In the genomic region with DNA sequence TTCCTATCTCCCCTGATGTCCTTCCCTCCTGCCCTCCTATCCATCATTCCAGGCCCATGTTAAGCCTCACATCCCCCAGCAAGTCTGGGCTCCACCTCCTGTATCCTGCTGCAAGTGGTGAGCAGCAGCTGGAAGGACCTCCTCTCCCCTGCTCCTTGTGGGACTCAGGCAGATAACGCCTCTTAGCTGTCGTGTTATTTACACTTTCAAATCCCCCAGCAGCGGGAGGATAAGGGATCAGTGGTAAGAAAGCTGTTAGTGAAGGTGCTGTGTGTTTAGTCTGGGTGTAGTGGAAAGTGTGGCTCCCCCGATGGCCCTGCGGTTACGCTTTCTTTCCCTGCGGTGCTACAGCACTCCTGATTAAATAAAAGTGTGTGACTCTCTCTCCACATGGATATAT, we compare ENCODE assay signal across 22 cellular contexts.
"Had no signal": no experiment of that assay in that cellular context is flagged by ENCODE, and none has a peak within 500 bp of the region (broad histone marks: within the 10 kb centered on the region; RNA-seq: fewer than 3 reads in every experiment).

No MANE protein-coding gene starts in this region.

- H3K9me3 Mint-ChIP-seq: activated CD4-positive, alpha-beta memory T cell treated with anti-CD3 and anti-CD28 coated beads for 36 hours; activated CD4-positive, alpha-beta T cell treated with anti-CD3 and anti-CD28 coated beads, Interleukin-2, amount 10 ng/mL, durations not matched to agents 7 days and 5 days; activated naive CD4-positive, alpha-beta T cell treated with anti-CD3 and anti-CD28 coated beads for 36 hours; activated T-cell treated with anti-CD3 and anti-CD28 coated beads, Interleukin-2, amount 50 U/mL, for 4 hours; activated T-helper 17 cell treated with anti-CD3 and anti-CD28 coated beads, Interleukin-2, amount 50 U/mL, for 72 hours; brain; central memory CD8-positive, alpha-beta T cell; T-helper 1 cell treated with Interleukin-12 subunit alpha and Interleukin-12 subunit beta and Interleukin-4 antibody, amounts not matched to agents 30 μg/mL and 1 μg/mL, for 36 hours; WTC11 had no signal

- H3K36me3 Mint-ChIP-seq: activated CD4-positive, alpha-beta memory T cell treated with anti-CD3 and anti-CD28 coated beads for 36 hours; activated naive CD8-positive, alpha-beta T cell; brain; WTC11 had no signal

- H3K27ac Mint-ChIP-seq: activated CD4-positive, alpha-beta memory T cell treated with anti-CD3 and anti-CD28 coated beads for 36 hours; activated CD4-positive, alpha-beta T cell treated with anti-CD3 and anti-CD28 coated beads, Interleukin-2, amount 10 ng/mL, durations not matched to agents 7 days and 5 days; activated naive CD4-positive, alpha-beta T cell treated with anti-CD3 and anti-CD28 coated beads for 36 hours; activated naive CD8-positive, alpha-beta T cell; activated T-helper 17 cell treated with anti-CD3 and anti-CD28 coated beads, Interleukin-2, amount 50 U/mL, for 72 hours; T-helper 1 cell treated with Interleukin-12 subunit alpha and Interleukin-12 subunit beta and Interleukin-4 antibody, amounts not matched to agents 30 μg/mL and 1 μg/mL, for 36 hours; WTC11 had no signal

- H3K4me3 Mint-ChIP-seq: activated CD4-positive, alpha-beta memory T cell treated with anti-CD3 and anti-CD28 coated beads for 36 hours; activated CD4-positive, alpha-beta T cell treated with anti-CD3 and anti-CD28 coated beads, Interleukin-2, amount 10 ng/mL, durations not matched to agents 7 days and 5 days; activated naive CD4-positive, alpha-beta T cell treated with anti-CD3 and anti-CD28 coated beads for 36 hours; activated naive CD8-positive, alpha-beta T cell; activated T-cell treated with anti-CD3 and anti-CD28 coated beads, Interleukin-2, amount 50 U/mL, for 4 hours; activated T-helper 17 cell treated with anti-CD3 and anti-CD28 coated beads, Interleukin-2, amount 50 U/mL, for 72 hours; brain; central memory CD8-positive, alpha-beta T cell; T-helper 1 cell treated with Interleukin-12 subunit alpha and Interleukin-12 subunit beta and Interleukin-4 antibody, amounts not matched to agents 30 μg/mL and 1 μg/mL, for 36 hours; WTC11 had no signal

- H3K9me3 ChIP-seq: MG63 had no signal

- H3K27me3 Mint-ChIP-seq: activated CD4-positive, alpha-beta T cell treated with anti-CD3 and anti-CD28 coated beads, Interleukin-2, amount 10 ng/mL, durations not matched to agents 7 days and 5 days had no signal

- DNase-seq: activated CD4-positive, alpha-beta memory T cell treated with anti-CD3 and anti-CD28 coated beads for 36 hours; activated CD4-positive, alpha-beta T cell treated with anti-CD3 and anti-CD28 coated beads for 1 hour; activated CD4-positive, alpha-beta T cell treated with anti-CD3 and anti-CD28 coated beads, Interleukin-2, amount 10 ng/mL, durations not matched to agents 7 days and 5 days; activated CD8-positive, alpha-beta memory T cell treated with anti-CD3 and anti-CD28 coated beads for 24 hours; activated gamma-delta T cell; activated naive CD4-positive, alpha-beta T cell treated with anti-CD3 and anti-CD28 coated beads for 36 hours; activated T-cell treated with anti-CD3 and anti-CD28 coated beads, Interleukin-2, amount 50 U/mL, for 4 hours; amygdala; MG63; NCI-H146; NCI-H187 treated with DMSO at 0.1 percent for 48 hours; NCI-H2081 treated with DMSO at 0.1 percent for 48 hours; NCI-H446 treated with DMSO at 0.1 percent for 48 hours; NCI-H524 treated with DMSO at 0.1 percent for 48 hours; PC-3; SHP77 had no signal

- H3K4me1 Mint-ChIP-seq: activated CD4-positive, alpha-beta T cell treated with anti-CD3 and anti-CD28 coated beads, Interleukin-2, amount 10 ng/mL, durations not matched to agents 7 days and 5 days; activated T-helper 17 cell treated with anti-CD3 and anti-CD28 coated beads, Interleukin-2, amount 50 U/mL, for 72 hours; central memory CD8-positive, alpha-beta T cell had no signal

- H3K4me3 ChIP-seq: MG63 had no signal

- H3K36me3 ChIP-seq: MG63 had no signal

- H3K27me3 ChIP-seq: MG63 had no signal

- ATAC-seq: activated T-cell treated with anti-CD3 and anti-CD28 coated beads, Interleukin-2, amount 50 U/mL, for 4 hours; activated T-helper 17 cell treated with anti-CD3 and anti-CD28 coated beads, Interleukin-2, amount 50 U/mL, for 72 hours; PC-3; WTC11 had no signal
